ENCODE assay signal across 9 cellular contexts in genomic region chr7:102874166-102874829, GRCh38. TPM values are rescaled to one million over a fixed set of nuclear protein-coding genes. Genes with fewer than 3 reads are reported as not detected.
DNase-seq lines count a peak whose midpoint lies in the region; ATAC-seq, FAIRE-seq and TF ChIP-seq lines count a peak whose summit lies in the region.
"Had no signal": no experiment of that assay in that cellular context is flagged by ENCODE, and none has a peak within 500 bp of the region (broad histone marks: within the 10 kb centered on the region; RNA-seq: fewer than 3 reads in every experiment).

No MANE protein-coding gene starts in this region.

- TF ChIP-seq POLR2A in HepG2 (IDR thresholded peaks at IDR 0.05; ENCODE audit: insufficient read depth in 1 of 2, low read depth in 2 of 2, low read length in 2 of 2) = no peak
- TF ChIP-seq POLR2A in suprapubic skin (IDR thresholded peaks at IDR 0.05) = no peak

- no peak for TF ChIP-seq RAD21 in HepG2 (CRISPR knock-in tag; IDR thresholded peaks at IDR 0.05)

- H3K9ac ChIP-seq in HepG2 (ENCODE audit: insufficient read depth, low read depth, low read length) = 0 out of 2 replicates have a peak overlapping the region, but pooled peaks have one; percentile 35

- H3K36me3 ChIP-seq in HepG2 (replicated peaks in 1 of 2; ENCODE audit: control insufficient read depth in 1 of 2, insufficient read depth in 2 of 2, low read length in 2 of 2) (no peaks in the 10 kb centered on the region), OCI-LY7 (ENCODE audit: insufficient read depth, low read length) (no peaks in the 10 kb centered on the region), suprapubic skin (no peaks in the 10 kb centered on the region)

- no peak overlapping the region for H3K4me3 ChIP-seq in AG10803 (ENCODE audit: low read length)
- H3K4me3 ChIP-seq in HepG2 (replicated peaks in 1 of 3; ENCODE audit: insufficient read depth in 1 of 3, low read depth in 2 of 3, low read length in 3 of 3) = no peak overlapping the region
- H3K4me3 ChIP-seq in OCI-LY7 (ENCODE audit: low read depth, low read length, poor library complexity, severe bottlenecking) = no peak overlapping the region
- H3K4me3 ChIP-seq in suprapubic skin = no peak overlapping the region

- no peaks in the 10 kb centered on the region for H3K9me3 ChIP-seq in HepG2 (ENCODE audit: low read length)
- no peaks in the 10 kb centered on the region for H3K9me3 ChIP-seq in OCI-LY7 (ENCODE audit: low read length)
- H3K9me3 ChIP-seq in suprapubic skin = no peaks in the 10 kb centered on the region

- peak overlapping the region; percentile 40 for H3K4me2 ChIP-seq in HepG2 (ENCODE audit: low read depth, low read length)
- H3K4me2 ChIP-seq in OCI-LY7 (ENCODE audit: low read length) = no peak overlapping the region

- H3K27me3 ChIP-seq in HepG2 (ENCODE audit: control insufficient read depth in 1 of 2, insufficient read depth in 2 of 2, low read length in 2 of 2) (no peaks in the 10 kb centered on the region; a peak in 1 of 5 replicates), suprapubic skin (no peaks in the 10 kb centered on the region)

- FAIRE-seq in HepG2 (lab: Jason Lieb, UNC) = peak; percentile 49

- DNase-seq in AG10803 (ENCODE audit: low read depth) = peak; percentile 82
- DNase-seq in T-cell = no peak
- peak; percentile 73 for DNase-seq in HepG2 (ENCODE audit: low spot score)
- DNase-seq in OCI-LY7 (ENCODE audit: low spot score) = no peak
- DNase-seq in KG1 (lab: John Stamatoyannopoulos, UW) = no peak
- DNase-seq in suprapubic skin (ENCODE audit: low spot score in 2 of 2) = no peak

- H3K4me1 Mint-ChIP-seq in T-cell = peaks cover 7 to 8% (median 8%) of the 10 kb centered on the region in 3 donors

- intact Hi-C loops in HepG2 (cut with micrococcal nuclease; ENCODE audit: unreplicated experiment) = no loop called here
- intact Hi-C loops in OCI-LY7 (cut with micrococcal nuclease; ENCODE audit: unreplicated experiment) = no loop called here

- H2AFZ ChIP-seq in HepG2 (ENCODE audit: low read length) = no peak overlapping the region
- no peak overlapping the region for H2AFZ ChIP-seq in OCI-LY7 (ENCODE audit: low read length)

- peaks cover 64% of the 10 kb centered on the region for H3K4me1 ChIP-seq in HepG2 (ENCODE audit: insufficient read depth, low read length)
- no peaks in the 10 kb centered on the region for H3K4me1 ChIP-seq in OCI-LY7 (ENCODE audit: insufficient read depth, low read length, poor library complexity, severe bottlenecking)
- H3K4me1 ChIP-seq in suprapubic skin = no peaks in the 10 kb centered on the region

- H3K79me2 ChIP-seq in HepG2 (ENCODE audit: insufficient read depth, low read length) = no peaks in the 10 kb centered on the region
- H3K79me2 ChIP-seq in OCI-LY7 (ENCODE audit: insufficient read depth, low read depth, low read length) = no peaks in the 10 kb centered on the region

- H3K36me3 Mint-ChIP-seq in T-cell = peaks cover 13% of the 10 kb centered on the region

- WGBS in HepG2 (ENCODE audit: low lambda C conversion rate) = 42% methylated on average over 5 of the region's 5 CpGs
- WGBS in suprapubic skin = 83% methylated on average over 5 of the region's 5 CpGs

- no TSS peak for BruUV-seq in HepG2 (replicated peaks; lab: Mats Ljungman, UMichigan)
- BruUV-seq in OCI-LY7 (replicated peaks; lab: Mats Ljungman, UMichigan) = no TSS peak

- no peak for TF ChIP-seq CTCF in AG10803 (conservative IDR thresholded peaks at IDR 0.05; ENCODE audit: low read length)
- no peak for TF ChIP-seq CTCF in HepG2 (CRISPR knock-in tag; IDR thresholded peaks at IDR 0.05)
- no peak for TF ChIP-seq CTCF in OCI-LY7 (conservative IDR thresholded peaks at IDR 0.05; ENCODE audit: low read length)
- TF ChIP-seq CTCF in suprapubic skin (IDR thresholded peaks at IDR 0.05) = no peak

- CTCF ChIA-PET in T-cell (lab: Charles Lee) (no interaction called here), HepG2 (lab: Yijun Ruan, JAX; ENCODE audit: low intra/inter-chr PET ratio, low total read pairs) (no interaction called here), OCI-LY7 (lab: Charles Lee; ENCODE audit: unreplicated experiment) (no interaction called here)

- H4K20me1 ChIP-seq in HepG2 (ENCODE audit: insufficient read depth, low read length) (no peaks in the 10 kb centered on the region), OCI-LY7 (ENCODE audit: insufficient read depth, low read length) (no peaks in the 10 kb centered on the region)

- POLR2A ChIA-PET in T-cell (lab: Charles Lee) = interaction anchor here in 1 of 2 donors (0.8 kb wide), 1 partner anchor 41 kb away, joined by 9 read pairs; no protein-coding TSS in a partner anchor
- POLR2A ChIA-PET in HepG2 (lab: Yijun Ruan, JAX) = interaction anchor here (0.9 to 2.5 kb wide), 3 partner anchors 14 to 201 kb away, joined by 3 to 7 read pairs (median 5); partner anchors contain the start of genes ARMC10 and FBXL13
- POLR2A ChIA-PET in OCI-LY7 (lab: Charles Lee) = no interaction called here

- no peaks in the 10 kb centered on the region for H3K27me3 Mint-ChIP-seq in T-cell

- ATAC-seq in GM18909 (IDR thresholded peaks at IDR 0.05; ENCODE audit: poor library complexity, unreplicated experiment) (peak; percentile 99), HG03060 (IDR thresholded peaks at IDR 0.05; ENCODE audit: low read depth, unreplicated experiment) (peak; percentile 99), T-cell (replicated peaks in 1 of 4) (peak in 3 of 4 experiments; percentile 48 to 82 (median 71)), HepG2 (peak; percentile 89)

- H3K4me3 Mint-ChIP-seq in T-cell = no peak overlapping the region

- H3K9me3 Mint-ChIP-seq in T-cell = no peaks in the 10 kb centered on the region

- peak overlapping the region; percentile 62 for H3K27ac ChIP-seq in HepG2 (ENCODE audit: extremely low read length, insufficient read depth, low read length)
- H3K27ac ChIP-seq in OCI-LY7 (ENCODE audit: low read depth, low read length, poor library complexity, severe bottlenecking) = no peak overlapping the region
- no peak overlapping the region for H3K27ac ChIP-seq in suprapubic skin
- H3K27ac ChIP-seq: HL-60 had no signal

- no peaks in the 10 kb centered on the region for H3K9me2 ChIP-seq in OCI-LY7 (ENCODE audit: insufficient read depth, low read length)

- in situ Hi-C loops in HepG2 (cut with HindIII; ENCODE audit: extremely low pct_ligation_motif_present, low pct_unique_long_range_greater_than_20kb) = no loop called here

- H3K27ac Mint-ChIP-seq in T-cell = peak overlapping the region in 1 of 2 donors; percentile 60

- peak in 1 of 2 experiments; percentile 85; a peak in 2 of 4 replicates for TF ChIP-seq EP300 in HepG2 (IDR thresholded peaks at IDR 0.05; ENCODE audit: low read depth in 2 of 2, low read length in 2 of 2)
- TF ChIP-seq EP300 in HepG2 (CRISPR knock-in tag; IDR thresholded peaks at IDR 0.05; ENCODE audit: borderline replicate concordance) = no peak; the same call in 1 of the 2 replicates
- no peak for TF ChIP-seq EP300 in suprapubic skin (IDR thresholded peaks at IDR 0.05)

TF ChIP-seq in HepG2, 621 proteins besides CTCF, POLR2A, EP300 and RAD21 (continues in another document):
- no peak; the same call in 1 of the 2 replicates for TF ChIP-seq SALL1 (CRISPR knock-in tag; IDR thresholded peaks at IDR 0.05)
- peak; percentile 57 for TF ChIP-seq SAP130 (CRISPR knock-in tag; IDR thresholded peaks at IDR 0.05; ENCODE audit: low read depth)
- TF ChIP-seq ZNF274 (CRISPR knock-in tag; IDR thresholded peaks at IDR 0.05) = no peak
- TF ChIP-seq ZNF773 (CRISPR knock-in tag; IDR thresholded peaks at IDR 0.05; ENCODE audit: borderline replicate concordance) = no peak
- TF ChIP-seq ELF3 (CRISPR knock-in tag; IDR thresholded peaks at IDR 0.05) = peak; percentile 78; the same call in 1 of the 2 replicates
- TF ChIP-seq, protein P1, sequence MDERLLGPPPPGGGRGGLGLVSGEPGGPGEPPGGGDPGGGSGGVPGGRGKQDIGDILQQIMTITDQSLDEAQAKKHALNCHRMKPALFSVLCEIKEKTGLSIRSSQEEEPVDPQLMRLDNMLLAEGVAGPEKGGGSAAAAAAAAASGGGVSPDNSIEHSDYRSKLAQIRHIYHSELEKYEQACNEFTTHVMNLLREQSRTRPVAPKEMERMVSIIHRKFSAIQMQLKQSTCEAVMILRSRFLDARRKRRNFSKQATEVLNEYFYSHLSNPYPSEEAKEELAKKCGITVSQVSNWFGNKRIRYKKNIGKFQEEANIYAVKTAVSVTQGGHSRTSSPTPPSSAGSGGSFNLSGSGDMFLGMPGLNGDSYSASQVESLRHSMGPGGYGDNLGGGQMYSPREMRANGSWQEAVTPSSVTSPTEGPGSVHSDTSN (CRISPR knock-in tag; IDR thresholded peaks at IDR 0.05) = peak; percentile 65
- TF ChIP-seq POGZ (CRISPR knock-in tag; IDR thresholded peaks at IDR 0.05) = 0 out of 2 replicates have a peak, but pooled peaks have one; percentile 23
- no peak for TF ChIP-seq HIVEP1 (CRISPR knock-in tag; IDR thresholded peaks at IDR 0.05)
- no peak for TF ChIP-seq ZSCAN30 (CRISPR knock-in tag; IDR thresholded peaks at IDR 0.05)

RNA-seq across cellular contexts. Expression of gene LRRC17, which starts 38.5 kb away (rescaled TPM):
- total RNA-seq in T-cell (under 1 TPM; 0.18 to 0.47 (median 0.36) TPM), HepG2 (2016; rRNA removed; fragmentation: Illumina TruSeq; extraction: Trizol) (0.20 and 0.38 TPM in 2 replicates), OCI-LY7 (2022) (not detected in 2 replicates), suprapubic skin (1 to 10 TPM; 1.1 to 4.5 (median 3.1) TPM)
- 0.26 TPM in 1 of 2 replicates, not detected in the other for total RNA-seq in HepG2 (2016; cell fraction: cytosol; rRNA removed; fragmentation: Illumina TruSeq; extraction: Trizol; ENCODE audit: low read depth)
- total RNA-seq in HepG2 (2016; cell fraction: insoluble cytoplasmic fraction; rRNA removed; fragmentation: Illumina TruSeq; extraction: Trizol) = 0.27 and 0.58 TPM in 2 replicates
- total RNA-seq in HepG2 (2016; cell fraction: membrane; rRNA removed; fragmentation: Illumina TruSeq; extraction: Trizol) = 0.10 and 0.22 TPM in 2 replicates
- 0.37 and 0.88 TPM in 2 replicates for total RNA-seq in HepG2 (2016; cell fraction: nucleus; rRNA removed; fragmentation: Illumina TruSeq; extraction: Trizol)
- polyA plus RNA-seq in HepG2 (2011; rRNA removed) = 0.66 and 0.67 TPM in 2 replicates
- 0.28 and 0.50 TPM in 2 replicates for polyA plus RNA-seq in HepG2 (2011; cell fraction: cytosol; rRNA removed)
- 0.55 and 0.69 TPM in 2 replicates for polyA plus RNA-seq in HepG2 (2011; cell fraction: nucleus; rRNA removed)
- polyA plus RNA-seq in HepG2 (2012) = 2.7 and 9.0 TPM in 2 replicates
- polyA plus RNA-seq in HepG2 (2016; cell fraction: cytosol; fragmentation: Illumina TruSeq; extraction: Trizol; ENCODE audit: low read depth) = 0.09 TPM in 1 of 2 replicates, not detected in the other
- 0.13 and 0.32 TPM in 2 replicates for polyA plus RNA-seq in HepG2 (2016; cell fraction: insoluble cytoplasmic fraction; fragmentation: Illumina TruSeq; extraction: Trizol; ENCODE audit: low read depth)
- 0.20 TPM in 1 of 2 replicates, not detected in the other for polyA plus RNA-seq in HepG2 (2016; cell fraction: membrane; fragmentation: Illumina TruSeq; extraction: Trizol; ENCODE audit: low read depth)
- polyA plus RNA-seq in HepG2 (2016; cell fraction: nucleus; fragmentation: Illumina TruSeq; extraction: Trizol; ENCODE audit: insufficient read depth, low read depth) = 0.46 and 1.2 TPM in 2 replicates
- not detected in 2 replicates for polyA minus RNA-seq in HepG2 (2011; rRNA and poly(A)+ RNA removed; ENCODE audit: low replicate concordance)
- not detected in 2 replicates for polyA minus RNA-seq in HepG2 (2011; cell fraction: cytosol; rRNA and poly(A)+ RNA removed)
- polyA minus RNA-seq in HepG2 (2011; cell fraction: nucleus; rRNA and poly(A)+ RNA removed) = 0.26 and 1.4 TPM in 2 replicates
- total RNA-seq in OCI-LY7 (2014; rRNA removed; shearing (Covaris generic)) = not detected in 2 replicates

Comparison
In these comparisons a context has a peak if more than half of its experiments do, and no peak if none do; other contexts are left out.
1. DNase-seq: peak in AG10803 (single experiment) and HepG2 (single experiment); none in T-cell (0 of 34), OCI-LY7 (single experiment), KG1 (single experiment) and suprapubic skin (0 of 2).
2. Peak in every context shown above with its lines, with median percentiles within 50 percentile points of each other: ATAC-seq.